ENCODE assay signal across 17 cellular contexts in the genomic region with DNA sequence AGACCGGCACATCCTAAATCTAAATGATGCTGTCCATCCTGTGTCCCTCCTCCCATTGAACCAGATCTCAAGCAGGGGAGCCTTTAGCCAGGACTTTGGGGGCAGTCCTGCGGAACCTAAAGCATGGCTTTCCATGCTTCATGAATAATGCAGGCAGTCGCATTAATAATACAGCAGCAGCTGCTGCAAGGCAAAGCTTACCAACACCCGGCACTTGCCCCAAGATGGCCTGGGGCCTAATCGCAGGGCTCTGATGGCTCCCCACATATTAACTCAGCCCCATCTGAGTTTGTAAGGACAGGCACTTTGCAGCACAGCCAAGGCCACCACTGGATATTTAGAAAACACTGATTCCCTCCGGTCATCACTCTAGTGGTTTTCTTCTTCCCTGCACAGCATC.
A peak's percentile ranks its signal among the peaks of the same experiment; 100 is the strongest.
DNase-seq lines count a peak whose midpoint lies in the region; ATAC-seq and TF ChIP-seq lines count a peak whose summit lies in the region.
"Had no signal": no experiment of that assay in that cellular context is flagged by ENCODE, and none has a peak within 500 bp of the region (broad histone marks: within the 10 kb centered on the region; RNA-seq: fewer than 3 reads in every experiment).

No MANE protein-coding gene starts in this region.

- DNase-seq in NCI-H1694 treated with DMSO at 0.1 percent for 48 hours (lab: John Stamatoyannopoulos, UW), result peak; percentile 9
- peak; percentile 21 for DNase-seq in WERI-Rb-1
- peak; percentile 45 for DNase-seq in glutamatergic neuron
- DNase-seq in epidermal melanocyte (ENCODE audit: insufficient read length, low spot score), result no peak
- no peak for DNase-seq in stimulated activated naive B cell treated with anti-CD40 and anti-IgM and Interleukin-4, amounts not matched to agents 10 μg/mL and 1 μg/mL and 100 μg/mL, for 72 hours
- DNase-seq: Caco-2; CD4-positive, CD25-positive, alpha-beta regulatory T cell; CD8-positive, alpha-beta T cell; DMS153; DND-41 had no signal

- no peak for TF ChIP-seq CTCF in WERI-Rb-1 (IDR thresholded peaks at IDR 0.05; ENCODE audit: low read depth, low read length)
- TF ChIP-seq CTCF in glutamatergic neuron (IDR thresholded peaks at IDR 0.05; ENCODE audit: partially characterized antibody, unreplicated experiment), result no peak

- no peak overlapping the region for H3K27ac ChIP-seq in WERI-Rb-1
- H3K27ac ChIP-seq: BLaER1, C4-2B had no signal

- peak overlapping the region; percentile 91 for H3K27ac Mint-ChIP-seq in glutamatergic neuron (ENCODE audit: unreplicated experiment)
- H3K27ac Mint-ChIP-seq in stimulated activated naive B cell treated with anti-CD40 and anti-IgM and Interleukin-4, amounts not matched to agents 10 μg/mL and 1 μg/mL and 100 μg/mL, for 72 hours, result no peak overlapping the region
- H3K27ac Mint-ChIP-seq: B cell; CD4-positive, CD25-positive, alpha-beta regulatory T cell; CD8-positive, alpha-beta T cell; GM23338; H9 had no signal

- H3K27me3 ChIP-seq in WERI-Rb-1 (ENCODE audit: insufficient read depth, low read depth, severe bottlenecking), result peaks cover 35% of the 10 kb centered on the region
- H3K27me3 ChIP-seq: BLaER1 had no signal

- H3K9me3 ChIP-seq in WERI-Rb-1 (ENCODE audit: severe bottlenecking), result peaks cover 6% of the 10 kb centered on the region
- H3K9me3 ChIP-seq: BLaER1, Caco-2 had no signal

- peaks cover 19% of the 10 kb centered on the region for H3K4me1 Mint-ChIP-seq in glutamatergic neuron (ENCODE audit: low read depth, unreplicated experiment)
- H3K4me1 Mint-ChIP-seq in stimulated activated naive B cell treated with anti-CD40 and anti-IgM and Interleukin-4, amounts not matched to agents 10 μg/mL and 1 μg/mL and 100 μg/mL, for 72 hours, result no peaks in the 10 kb centered on the region
- H3K4me1 Mint-ChIP-seq: B cell; CD4-positive, CD25-positive, alpha-beta regulatory T cell; GM23338; H9 had no signal

- H3K4me3 Mint-ChIP-seq in glutamatergic neuron (ENCODE audit: unreplicated experiment), result peak overlapping the region; percentile 20
- no peak overlapping the region for H3K4me3 Mint-ChIP-seq in stimulated activated naive B cell treated with anti-CD40 and anti-IgM and Interleukin-4, amounts not matched to agents 10 μg/mL and 1 μg/mL and 100 μg/mL, for 72 hours
- H3K4me3 Mint-ChIP-seq: B cell; CD4-positive, CD25-positive, alpha-beta regulatory T cell; CD8-positive, alpha-beta T cell; GM23338; H9 had no signal

- peaks cover 8% of the 10 kb centered on the region for H3K36me3 Mint-ChIP-seq in glutamatergic neuron (ENCODE audit: unreplicated experiment)
- H3K36me3 Mint-ChIP-seq in stimulated activated naive B cell treated with anti-CD40 and anti-IgM and Interleukin-4, amounts not matched to agents 10 μg/mL and 1 μg/mL and 100 μg/mL, for 72 hours, result no peaks in the 10 kb centered on the region
- H3K36me3 Mint-ChIP-seq: CD4-positive, CD25-positive, alpha-beta regulatory T cell; CD8-positive, alpha-beta T cell had no signal

- no peaks in the 10 kb centered on the region for H3K36me3 ChIP-seq in WERI-Rb-1
- H3K36me3 ChIP-seq: BLaER1 had no signal

- peaks cover 7% of the 10 kb centered on the region for H3K9me3 Mint-ChIP-seq in glutamatergic neuron (ENCODE audit: unreplicated experiment)
- H3K9me3 Mint-ChIP-seq in stimulated activated naive B cell treated with anti-CD40 and anti-IgM and Interleukin-4, amounts not matched to agents 10 μg/mL and 1 μg/mL and 100 μg/mL, for 72 hours, result peaks cover 3 to 4% of the 10 kb centered on the region in 2 donors

- no peak for ATAC-seq in stimulated activated naive B cell treated with anti-CD40 and anti-IgM and Interleukin-4, amounts not matched to agents 10 μg/mL and 1 μg/mL and 100 μg/mL, for 72 hours (replicated peaks)
- no peak for ATAC-seq in GM21528 (IDR thresholded peaks at IDR 0.05; ENCODE audit: low FRiP score, unreplicated experiment)
- ATAC-seq: CD8-positive, alpha-beta T cell; GM23338; HCT116 had no signal

- H3K4me3 ChIP-seq in WERI-Rb-1 (ENCODE audit: low read depth, low read length), result no peak overlapping the region
- H3K4me3 ChIP-seq: BLaER1, GM23338 had no signal

- H3K27me3 Mint-ChIP-seq in glutamatergic neuron (ENCODE audit: unreplicated experiment), result peaks cover 3% of the 10 kb centered on the region
- H3K27me3 Mint-ChIP-seq in stimulated activated naive B cell treated with anti-CD40 and anti-IgM and Interleukin-4, amounts not matched to agents 10 μg/mL and 1 μg/mL and 100 μg/mL, for 72 hours, result peaks cover 0 to 4% of the 10 kb centered on the region in 2 donors
- H3K27me3 Mint-ChIP-seq: B cell; CD4-positive, CD25-positive, alpha-beta regulatory T cell had no signal

Comparison
In these comparisons a context has a peak if more than half of its experiments do, and no peak if none do; other contexts are left out.
1. DNase-seq: peak in NCI-H1694 treated with DMSO at 0.1 percent for 48 hours (single experiment), WERI-Rb-1 (single experiment) and glutamatergic neuron (single experiment); none in epidermal melanocyte (single experiment) and stimulated activated naive B cell treated with anti-CD40 and anti-IgM and Interleukin-4, amounts not matched to agents 10 μg/mL and 1 μg/mL and 100 μg/mL, for 72 hours (single experiment).